ENCODE assay signal across 12 cellular contexts in genomic region chr9:93464395-93464794, GRCh38. TPM values are rescaled to one million over a fixed set of nuclear protein-coding genes. Genes with fewer than 3 reads are reported as not detected.
DNase-seq lines count a peak whose midpoint lies in the region; ATAC-seq and TF ChIP-seq lines count a peak whose summit lies in the region.
"Had no signal": no experiment of that assay in that cellular context is flagged by ENCODE, and none has a peak within 500 bp of the region (broad histone marks: within the 10 kb centered on the region; RNA-seq: fewer than 3 reads in every experiment).

No MANE protein-coding gene starts in this region.

- peaks cover 29% of the 10 kb centered on the region; the same call in 1 of the 2 replicates for H4K20me1 ChIP-seq in GM23338 (replicated peaks; ENCODE audit: insufficient read depth)

- H3K9ac ChIP-seq in mucosa of rectum (ENCODE audit: low read depth in 1 of 2, low read length in 2 of 2), result no peak overlapping the region

- H3K27ac Mint-ChIP-seq in CD4-positive, CD25-positive, alpha-beta regulatory T cell, result peak overlapping the region; percentile 79 to 90 (median 81)
- peak overlapping the region; percentile 84 for H3K27ac Mint-ChIP-seq in GM23338

- DNase-seq in CD4-positive, CD25-positive, alpha-beta regulatory T cell, result peak in 1 of 3 donors; percentile 53
- DNase-seq in GM23338 (ENCODE audit: low spot score), result no peak
- DNase-seq in WERI-Rb-1, result no peak
- no peak for DNase-seq in HuH-7 (ENCODE audit: low spot score)
- DNase-seq in cerebellum (ENCODE audit: low spot score), result no peak
- DNase-seq in occipital lobe (lab: John Stamatoyannopoulos, UW), result no peak
- DNase-seq: body of pancreas, foreskin fibroblast, NCI-H526 treated with DMSO at 0.1 percent for 48 hours had no signal

- no peak overlapping the region for H2AFZ ChIP-seq in GM23338

- no peaks in the 10 kb centered on the region for H3K27me3 Mint-ChIP-seq in CD4-positive, CD25-positive, alpha-beta regulatory T cell
- H3K27me3 Mint-ChIP-seq in GM23338 (ENCODE audit: insufficient read depth, low read depth, poor library complexity), result peaks cover 2% of the 10 kb centered on the region

- no peaks in the 10 kb centered on the region for H3K9me2 ChIP-seq in GM23338 (ENCODE audit: insufficient read depth)

- H3K4me3 Mint-ChIP-seq in CD4-positive, CD25-positive, alpha-beta regulatory T cell, result peak overlapping the region; percentile 42 to 78 (median 70)
- H3K4me3 Mint-ChIP-seq in GM23338, result peak overlapping the region; percentile 33

- peaks cover 74% of the 10 kb centered on the region for H3K4me1 ChIP-seq in CD4-positive, CD25-positive, alpha-beta regulatory T cell (ENCODE audit: control insufficient read depth, insufficient read depth, low read length, poor library complexity, severe bottlenecking)
- H3K4me1 ChIP-seq in GM23338 (ENCODE audit: insufficient read depth), result peaks cover 79% of the 10 kb centered on the region
- peaks cover 56 to 60% of the 10 kb centered on the region in 2 donors for H3K4me1 ChIP-seq in mucosa of rectum (ENCODE audit: control insufficient read depth in 2 of 2, insufficient read depth in 2 of 2, low read length in 2 of 2)

- peaks cover 62 to 95% (median 85%) of the 10 kb centered on the region in 4 donors for H3K4me1 Mint-ChIP-seq in CD4-positive, CD25-positive, alpha-beta regulatory T cell
- peaks cover 79% of the 10 kb centered on the region for H3K4me1 Mint-ChIP-seq in GM23338

- H3K36me3 Mint-ChIP-seq in CD4-positive, CD25-positive, alpha-beta regulatory T cell, result peaks cover 9% of the 10 kb centered on the region
- H3K36me3 Mint-ChIP-seq in GM23338 (ENCODE audit: low read depth), result no peaks in the 10 kb centered on the region

- H3K4me2 ChIP-seq in GM23338, result peak overlapping the region; percentile 41

- H3K79me2 ChIP-seq in GM23338 (replicated peaks; ENCODE audit: insufficient read depth), result peaks cover 99% of the 10 kb centered on the region

- H3K36me3 ChIP-seq in CD4-positive, CD25-positive, alpha-beta regulatory T cell (ENCODE audit: control insufficient read depth, insufficient read depth, low read length), result no peaks in the 10 kb centered on the region
- no peaks in the 10 kb centered on the region for H3K36me3 ChIP-seq in GM23338 (ENCODE audit: insufficient read depth)
- H3K36me3 ChIP-seq in WERI-Rb-1, result no peaks in the 10 kb centered on the region; the same call in 1 of the 2 replicates
- peaks cover 0 to 3% of the 10 kb centered on the region in 2 donors for H3K36me3 ChIP-seq in mucosa of rectum (ENCODE audit: control insufficient read depth in 2 of 2, insufficient read depth in 2 of 2, low read length in 2 of 2)

- H3K27me3 ChIP-seq in CD4-positive, CD25-positive, alpha-beta regulatory T cell (ENCODE audit: control insufficient read depth, insufficient read depth, low read length), result no peaks in the 10 kb centered on the region
- H3K27me3 ChIP-seq in GM23338 (ENCODE audit: insufficient read depth) (no peaks in the 10 kb centered on the region), WERI-Rb-1 (ENCODE audit: insufficient read depth, low read depth, severe bottlenecking) (no peaks in the 10 kb centered on the region), mucosa of rectum (ENCODE audit: control insufficient read depth in 2 of 2, insufficient read depth in 2 of 2, low read length in 2 of 2) (no peaks in the 10 kb centered on the region)
- H3K27me3 ChIP-seq: body of pancreas had no signal

- H3K9me3 ChIP-seq in CD4-positive, CD25-positive, alpha-beta regulatory T cell (ENCODE audit: control insufficient read depth in 2 of 2, low read length in 2 of 2), result no peaks in the 10 kb centered on the region
- no peaks in the 10 kb centered on the region for H3K9me3 ChIP-seq in WERI-Rb-1 (ENCODE audit: severe bottlenecking)
- no peaks in the 10 kb centered on the region for H3K9me3 ChIP-seq in mucosa of rectum (ENCODE audit: control insufficient read depth in 2 of 2, low read length in 2 of 2)
- H3K9me3 ChIP-seq: body of pancreas had no signal

- H3F3A ChIP-seq in GM23338 (replicated peaks; ENCODE audit: low read depth), result no peaks in the 10 kb centered on the region

- ATAC-seq in CD4-positive, CD25-positive, alpha-beta regulatory T cell (ENCODE audit: low read depth in 2 of 2), result no peak
- ATAC-seq in GM23338 (no peak), HG02970 (IDR thresholded peaks at IDR 0.05; ENCODE audit: low FRiP score, unreplicated experiment) (no peak)
- ATAC-seq: body of pancreas had no signal

- peak overlapping the region; percentile 68 for H3K27ac ChIP-seq in CD4-positive, CD25-positive, alpha-beta regulatory T cell (ENCODE audit: insufficient read depth, low read length, poor library complexity, severe bottlenecking)
- H3K27ac ChIP-seq in GM23338 (ENCODE audit: low read depth) (peak overlapping the region; percentile 64), WERI-Rb-1 (peak overlapping the region; percentile 42), mucosa of rectum (ENCODE audit: low read depth in 2 of 2, low read length in 2 of 2) (peak overlapping the region; percentile 38 to 54)
- H3K27ac ChIP-seq: HL-60 had no signal

- no peak for TF ChIP-seq CTCF in GM23338 (conservative IDR thresholded peaks at IDR 0.05; ENCODE audit: low read depth in 2 of 2)
- no peak for TF ChIP-seq CTCF in WERI-Rb-1 (IDR thresholded peaks at IDR 0.05; ENCODE audit: low read depth, low read length)

- peak overlapping the region; percentile 67 for H3K4me3 ChIP-seq in CD4-positive, CD25-positive, alpha-beta regulatory T cell (ENCODE audit: low read depth, low read length)
- H3K4me3 ChIP-seq in GM23338 (no peak overlapping the region; the same call in 1 of the 2 replicates), WERI-Rb-1 (ENCODE audit: low read depth, low read length) (no peak overlapping the region), mucosa of rectum (ENCODE audit: low read length in 2 of 2) (no peak overlapping the region)
- H3K4me3 ChIP-seq: body of pancreas had no signal

- no peaks in the 10 kb centered on the region for H3K9me3 Mint-ChIP-seq in CD4-positive, CD25-positive, alpha-beta regulatory T cell
- no peaks in the 10 kb centered on the region for H3K9me3 Mint-ChIP-seq in GM23338

TF ChIP-seq in GM23338, 12 proteins besides CTCF, POLR2A, EP300 and RAD21:
- no peak for TF ChIP-seq EZH2 (IDR thresholded peaks at IDR 0.05; ENCODE audit: low read depth, unreplicated experiment)
- TF ChIP-seq ZNF331 (CRISPR knock-in tag; IDR thresholded peaks at IDR 0.05; ENCODE audit: low read depth), result no peak
- TF ChIP-seq REST (IDR thresholded peaks at IDR 0.05; ENCODE audit: unreplicated experiment), result no peak
- no peak for TF ChIP-seq ZNF114 (CRISPR knock-in tag; IDR thresholded peaks at IDR 0.05)
- no peak for TF ChIP-seq NANOG (IDR thresholded peaks at IDR 0.05; ENCODE audit: borderline replicate concordance)

RNA-seq across cellular contexts. Expression of gene FAM120AOS, which starts 11.0 kb away (rescaled TPM):
- total RNA-seq in CD4-positive, CD25-positive, alpha-beta regulatory T cell, result 45.7 TPM
- polyA plus RNA-seq in CD4-positive, CD25-positive, alpha-beta regulatory T cell, result 10 to 100 TPM; 50.2 to 64.3 (median 56.5) TPM
- 38.1 and 40.4 TPM in 2 replicates for total RNA-seq in GM23338 (2014; rRNA removed; shearing (Covaris generic))
- 27.5 and 31.5 TPM in 2 replicates for polyA plus RNA-seq in GM23338 (2016; fragmentation: Nextera tagmentation; extraction: Ambion mirVana)
- 24.7 TPM for total RNA-seq in cerebellum
- 24.8 TPM for total RNA-seq in occipital lobe

RNA-seq across cellular contexts. Expression of gene FAM120A, which starts 12.9 kb away (rescaled TPM):
- total RNA-seq in CD4-positive, CD25-positive, alpha-beta regulatory T cell, result 95.7 TPM
- 10 to 100 TPM; 11.3 to 14.3 (median 12.1) TPM for polyA plus RNA-seq in CD4-positive, CD25-positive, alpha-beta regulatory T cell
- 47.9 and 52.5 TPM in 2 replicates for total RNA-seq in GM23338 (2014; rRNA removed; shearing (Covaris generic))
- 28.2 and 29.9 TPM in 2 replicates for polyA plus RNA-seq in GM23338 (2016; fragmentation: Nextera tagmentation; extraction: Ambion mirVana)
- total RNA-seq in cerebellum, result 72.9 TPM
- total RNA-seq in occipital lobe, result 66.9 TPM
